8 cellular contexts compared by ENCODE assay signal in genomic region chr20:41617059-41617921, GRCh38. TPM values are rescaled to one million over a fixed set of nuclear protein-coding genes. Genes with fewer than 3 reads are reported as not detected.
A peak's percentile ranks its signal among the peaks of the same experiment; 100 is the strongest.
DNase-seq lines count a peak whose midpoint lies in the region; FAIRE-seq and TF ChIP-seq lines count a peak whose summit lies in the region.

No MANE protein-coding gene starts in this region.

- BruUV-seq in MCF 10A (replicated peaks; lab: Mats Ljungman, UMichigan) = TSS peak; percentile 31

- intact Hi-C loops in MCF 10A (cut with micrococcal nuclease) = loop anchor here (10.0 kb wide), 1 partner anchor 92 kb away; no protein-coding TSS in a partner anchor

- H3K4me3 Mint-ChIP-seq in MCF 10A (ENCODE audit: unreplicated experiment) = peak overlapping the region; percentile 87

- peak overlapping the region; percentile 80 for H3K4me3 ChIP-seq in kidney epithelial cell (ENCODE audit: low read depth, low read length)

- no peaks in the 10 kb centered on the region for H3K27me3 ChIP-seq in kidney epithelial cell (ENCODE audit: control insufficient read depth, insufficient read depth, low read length)

- CTCF ChIA-PET in MCF 10A (lab: Yijun Ruan, JAX) = interaction anchor here (0.5 to 1.9 kb wide), 8 partner anchors 9 to 1792 kb away, joined by 3 to 8 read pairs (median 3); no protein-coding TSS in a partner anchor

- TF ChIP-seq CTCF in MCF 10A (IDR thresholded peaks at IDR 0.05; ENCODE audit: unreplicated experiment) = no peak
- TF ChIP-seq CTCF in kidney epithelial cell (IDR thresholded peaks at IDR 0.05; ENCODE audit: insufficient read depth, low read length, poor library complexity, severe bottlenecking) = no peak

- peak; percentile 51 for FAIRE-seq in GM19239 (lab: Jason Lieb, UNC)

- H3K36me3 Mint-ChIP-seq in MCF 10A (ENCODE audit: insufficient read depth, unreplicated experiment) = no peaks in the 10 kb centered on the region

- DNase-seq in AG20443 (ENCODE audit: low spot score) (peak; percentile 62), GM19239 (ENCODE audit: insufficient read length, low spot score) (peak; percentile 26), HS-5 (ENCODE audit: low read depth) (peak; percentile 23), T-helper 2 cell (peak; percentile 13 to 79 (median 49)), MCF 10A (ENCODE audit: unreplicated experiment) (peak; percentile 30), kidney epithelial cell (ENCODE audit: low read depth) (no peak), NCI-H1694 treated with DMSO at 0.1 percent for 48 hours (lab: John Stamatoyannopoulos, UW) (no peak)
- DNase-seq in stimulated activated CD4-positive, alpha-beta T cell treated with anti-CD3 and anti-CD28 coated beads, Interleukin-1b, Interleukin-23, amount 100 ng/mL, for 48 hours = peak; percentile 18

- no peaks in the 10 kb centered on the region for H3K36me3 ChIP-seq in kidney epithelial cell (ENCODE audit: control insufficient read depth, insufficient read depth, low read length)

- H3K4me1 Mint-ChIP-seq in MCF 10A (ENCODE audit: insufficient read depth, unreplicated experiment) = peaks cover 26% of the 10 kb centered on the region

- POLR2A ChIA-PET in MCF 10A (lab: Yijun Ruan, JAX) = interaction anchor here (0.6 to 4.3 kb wide), 16 partner anchors 9 to 133 kb away, joined by 3 to 29 read pairs (median 4); no protein-coding TSS in a partner anchor

- no peaks in the 10 kb centered on the region for H3K27me3 Mint-ChIP-seq in MCF 10A (ENCODE audit: insufficient read depth, unreplicated experiment)

- H3K9me3 Mint-ChIP-seq in MCF 10A (ENCODE audit: unreplicated experiment) = no peaks in the 10 kb centered on the region

- H3K27ac Mint-ChIP-seq in MCF 10A (ENCODE audit: low read depth, unreplicated experiment) = peak overlapping the region; percentile 77

RNA-seq across cellular contexts. Expression of gene CHD6, which starts 0.9 kb away (rescaled TPM):
- total RNA-seq in MCF 10A (2022) = 27.1 and 27.2 TPM in 2 replicates
- 17.9 and 19.6 TPM in 2 replicates for total RNA-seq in kidney epithelial cell

Comparison
In these comparisons a context has a peak if more than half of its experiments do, and no peak if none do; other contexts are left out.
1. DNase-seq: peak in AG20443 (single experiment), GM19239 (single experiment), HS-5 (single experiment), T-helper 2 cell (5 of 5), MCF 10A (single experiment) and stimulated activated CD4-positive, alpha-beta T cell treated with anti-CD3 and anti-CD28 coated beads, Interleukin-1b, Interleukin-23, amount 100 ng/mL, for 48 hours (single experiment); none in kidney epithelial cell (single experiment) and NCI-H1694 treated with DMSO at 0.1 percent for 48 hours (single experiment).